In genomic region chr13:45718063-45718462, GRCh38 we compare ENCODE assay signal across 8 cellular contexts. TPM values are rescaled to one million over a fixed set of nuclear protein-coding genes. Genes with fewer than 3 reads are reported as not detected.
DNase-seq lines count a peak whose midpoint lies in the region; ATAC-seq, FAIRE-seq and TF ChIP-seq lines count a peak whose summit lies in the region.

No MANE protein-coding gene starts in this region.

- no TSS peak for BruUV-seq in PC-9 (replicated peaks; lab: Mats Ljungman, UMichigan)

- no peak for FAIRE-seq in D721Med (lab: Jason Lieb, UNC)

- intact Hi-C loops in PC-9 (cut with micrococcal nuclease; ENCODE audit: unreplicated experiment) = no loop called here

- DNase-seq in D721Med (ENCODE audit: insufficient read length, low spot score) (no peak), H7 (peak; percentile 65), PC-9 (no peak), glutamatergic neuron (no peak), mesenchymal stem cell (no peak), putamen (ENCODE audit: low spot score) (no peak)
- DNase-seq in stimulated activated naive CD4-positive, alpha-beta T cell treated with Interleukin-2 at 50 U/mL for 16 hours (lab: John Stamatoyannopoulos, UW) = no peak

- no peaks in the 10 kb centered on the region for H3K9me3 Mint-ChIP-seq in glutamatergic neuron (ENCODE audit: unreplicated experiment)

- no peak overlapping the region for H2AK5ac ChIP-seq in mesenchymal stem cell (ENCODE audit: low read length, severe bottlenecking)

- H3K14ac ChIP-seq in mesenchymal stem cell (ENCODE audit: low read length in 2 of 2) = no peak overlapping the region

- H2BK12ac ChIP-seq in mesenchymal stem cell (ENCODE audit: low read length in 2 of 2) = no peak overlapping the region

- no peak overlapping the region for H3K27ac ChIP-seq in PC-9
- no peak overlapping the region for H3K27ac ChIP-seq in mesenchymal stem cell (ENCODE audit: low read length, poor library complexity, severe bottlenecking)

- CTCF ChIA-PET in PC-9 (lab: Charles Lee) = no interaction called here

- TF ChIP-seq CTCF in D721Med (IDR thresholded peaks at IDR 0.05; ENCODE audit: insufficient read depth, missing control alignments) (peak; percentile 44), PC-9 (conservative IDR thresholded peaks at IDR 0.05) (peak; percentile 57), glutamatergic neuron (IDR thresholded peaks at IDR 0.05; ENCODE audit: partially characterized antibody, unreplicated experiment) (peak; percentile 74)

- H2AFZ ChIP-seq in PC-9 = no peak overlapping the region
- H2AFZ ChIP-seq in mesenchymal stem cell (ENCODE audit: low read depth, low read length) = no peak overlapping the region

- H4K91ac ChIP-seq in mesenchymal stem cell (ENCODE audit: low read length) = no peak overlapping the region

- POLR2A ChIA-PET in PC-9 (lab: Charles Lee; ENCODE audit: unreplicated experiment) = no interaction called here

- no peak overlapping the region for H2BK5ac ChIP-seq in mesenchymal stem cell (ENCODE audit: low read depth, low read length, poor library complexity, severe bottlenecking)

- H3K9me3 ChIP-seq in PC-9 (ENCODE audit: insufficient read depth, low read depth) (no peaks in the 10 kb centered on the region), mesenchymal stem cell (ENCODE audit: control insufficient read depth, low read length) (no peaks in the 10 kb centered on the region)

- no peak overlapping the region for H4K8ac ChIP-seq in mesenchymal stem cell (ENCODE audit: low read length)

- no peak overlapping the region for H3K23ac ChIP-seq in mesenchymal stem cell (ENCODE audit: low read length in 2 of 2)

- WGBS in mesenchymal stem cell = 16% methylated on average over 5 of the region's 5 CpGs

- H3K4me2 ChIP-seq in PC-9 (no peak overlapping the region), mesenchymal stem cell (ENCODE audit: low read length, poor library complexity, severe bottlenecking) (no peak overlapping the region)

- no peaks in the 10 kb centered on the region for H3K79me2 ChIP-seq in PC-9 (ENCODE audit: low read depth)

- no peak overlapping the region for H2BK120ac ChIP-seq in mesenchymal stem cell (ENCODE audit: low read depth, low read length)

- ATAC-seq in HG03025 (IDR thresholded peaks at IDR 0.05; ENCODE audit: low FRiP score, unreplicated experiment) = no peak

- no peak overlapping the region for H3K4ac ChIP-seq in mesenchymal stem cell (ENCODE audit: low read depth in 1 of 2, low read length in 2 of 2)

- no peaks in the 10 kb centered on the region for H3K79me1 ChIP-seq in mesenchymal stem cell (replicated peaks; ENCODE audit: low read length, poor library complexity, severe bottlenecking)

- no peaks in the 10 kb centered on the region for H3F3A ChIP-seq in PC-9 (ENCODE audit: insufficient read depth, low read depth)

- H3K27me3 ChIP-seq in H7 (ENCODE audit: control insufficient read depth, insufficient read depth, low read length) = no peaks in the 10 kb centered on the region
- peaks cover 82% of the 10 kb centered on the region for H3K27me3 ChIP-seq in PC-9 (ENCODE audit: insufficient read depth, low read depth)
- peaks cover 11 to 48% of the 10 kb centered on the region in 2 experiments for H3K27me3 ChIP-seq in mesenchymal stem cell (ENCODE audit: control insufficient read depth in 1 of 2, insufficient read depth in 1 of 2, low read length in 2 of 2)

- H3K27ac Mint-ChIP-seq in glutamatergic neuron (ENCODE audit: unreplicated experiment) = no peak overlapping the region

- H3K4me1 Mint-ChIP-seq in glutamatergic neuron (ENCODE audit: low read depth, unreplicated experiment) = peaks cover under 1% of the 10 kb centered on the region

- no peaks in the 10 kb centered on the region for H3K36me3 ChIP-seq in H7 (replicated peaks; ENCODE audit: control insufficient read depth, insufficient read depth, low read length)
- H3K36me3 ChIP-seq in PC-9 (ENCODE audit: low read depth) = no peaks in the 10 kb centered on the region
- no peaks in the 10 kb centered on the region for H3K36me3 ChIP-seq in mesenchymal stem cell (ENCODE audit: control insufficient read depth in 1 of 2, insufficient read depth in 2 of 2, low read depth in 1 of 2, low read length in 2 of 2)

- H3K18ac ChIP-seq in mesenchymal stem cell (ENCODE audit: low read depth in 1 of 2, low read length in 2 of 2) = no peak overlapping the region

- H3K4me1 ChIP-seq in PC-9 (replicated peaks; ENCODE audit: insufficient read depth) = no peaks in the 10 kb centered on the region
- H3K4me1 ChIP-seq in mesenchymal stem cell (ENCODE audit: control insufficient read depth, insufficient read depth, low read depth, low read length) = no peaks in the 10 kb centered on the region

- no peak overlapping the region for H2BK15ac ChIP-seq in mesenchymal stem cell (ENCODE audit: low read depth, poor library complexity, severe bottlenecking)

- no peaks in the 10 kb centered on the region for H3K36me3 Mint-ChIP-seq in glutamatergic neuron (ENCODE audit: unreplicated experiment)

- no peaks in the 10 kb centered on the region for H3K9me2 ChIP-seq in PC-9 (ENCODE audit: insufficient read depth)

- H4K20me1 ChIP-seq in PC-9 (ENCODE audit: insufficient read depth) = no peaks in the 10 kb centered on the region

- no peak overlapping the region for H3K9ac ChIP-seq in mesenchymal stem cell (ENCODE audit: low read length)

- H3K4me3 ChIP-seq in H7 (ENCODE audit: insufficient read depth, low read depth, low read length) (no peak overlapping the region), PC-9 (no peak overlapping the region), mesenchymal stem cell (ENCODE audit: insufficient read depth in 1 of 2, low read depth in 1 of 2, low read length in 2 of 2) (no peak overlapping the region)

- no peaks in the 10 kb centered on the region for H3K27me3 Mint-ChIP-seq in glutamatergic neuron (ENCODE audit: unreplicated experiment)

- no peak overlapping the region for H3K4me3 Mint-ChIP-seq in glutamatergic neuron (ENCODE audit: unreplicated experiment)

RNA-seq across cellular contexts. Expression of gene CBY2, which starts 15.9 kb away (rescaled TPM):
- 0.62 and 3.0 TPM in 2 replicates for total RNA-seq in H7 (2014; rRNA removed; shearing (Covaris generic))
- not detected in 2 replicates for total RNA-seq in PC-9 (2021)
- total RNA-seq in glutamatergic neuron (ENCODE audit: unreplicated experiment) = not detected
- polyA plus RNA-seq in mesenchymal stem cell (2013, experiment 1 of 2) = not detected
- polyA plus RNA-seq in mesenchymal stem cell (2013, experiment 2 of 2) = not detected
